In genomic region chrX:148443216-148443615, GRCh38 we compare ENCODE assay signal across 23 cellular contexts. TPM values are rescaled to one million over a fixed set of nuclear protein-coding genes. Genes with fewer than 3 reads are reported as not detected.
A peak's percentile ranks its signal among the peaks of the same experiment; 100 is the strongest.
DNase-seq lines count a peak whose midpoint lies in the region; ATAC-seq and TF ChIP-seq lines count a peak whose summit lies in the region.
"Had no signal": no experiment of that assay in that cellular context is flagged by ENCODE, and none has a peak within 500 bp of the region (broad histone marks: within the 10 kb centered on the region; RNA-seq: fewer than 3 reads in every experiment).

No MANE protein-coding gene starts in this region.

- H4K20me1 ChIP-seq in Karpas-422 (ENCODE audit: insufficient read depth, low read depth, low read length), result no peaks in the 10 kb centered on the region
- H4K20me1 ChIP-seq: BLaER1 had no signal

- no peak overlapping the region for H3K4me3 ChIP-seq in HEK293 (ENCODE audit: low read depth, low read length)
- H3K4me3 ChIP-seq in Karpas-422 (ENCODE audit: low read length), result no peak overlapping the region
- H3K4me3 ChIP-seq in left lung, result no peak overlapping the region
- no peak overlapping the region for H3K4me3 ChIP-seq in transverse colon
- H3K4me3 ChIP-seq: BLaER1 had no signal

- H3K9me3 ChIP-seq in HEK293 (ENCODE audit: control insufficient read depth, insufficient read depth, low read depth, low read length) (no peaks in the 10 kb centered on the region), Karpas-422 (ENCODE audit: low read length) (no peaks in the 10 kb centered on the region), left lung (no peaks in the 10 kb centered on the region), transverse colon (no peaks in the 10 kb centered on the region)
- H3K9me3 ChIP-seq: BE2C had no signal

- H3K27ac Mint-ChIP-seq in activated CD8-positive, alpha-beta T cell treated with anti-CD3 and anti-CD28 coated beads for 36 hours, result no peak overlapping the region
- H3K27ac Mint-ChIP-seq in activated CD8-positive, alpha-beta T cell treated with anti-CD3 and anti-CD28 coated beads, Interleukin-2, amount 10 ng/mL, durations not matched to agents 7 days and 5 days, result no peak overlapping the region
- H3K27ac Mint-ChIP-seq: CD14-positive monocyte; CD4-positive, CD25-positive, alpha-beta regulatory T cell had no signal

- no peak overlapping the region for H3K9ac ChIP-seq in Karpas-422 (ENCODE audit: low read length)
- H3K9ac ChIP-seq: BLaER1 had no signal

- H3K4me2 ChIP-seq in Karpas-422 (ENCODE audit: low read depth, low read length, poor library complexity, severe bottlenecking), result no peak overlapping the region
- H3K4me2 ChIP-seq: BLaER1 had no signal

- TF ChIP-seq CTCF in activated CD8-positive, alpha-beta T cell treated with anti-CD3 and anti-CD28 coated beads for 36 hours (IDR thresholded peaks at IDR 0.05), result no peak
- TF ChIP-seq CTCF in HEK293 (tag by site-specific recombination; IDR thresholded peaks at IDR 0.05) (no peak), left lung (IDR thresholded peaks at IDR 0.05) (no peak), transverse colon (IDR thresholded peaks at IDR 0.05) (no peak)

- H3K36me3 Mint-ChIP-seq in activated CD8-positive, alpha-beta T cell treated with anti-CD3 and anti-CD28 coated beads for 36 hours (ENCODE audit: low read depth), result no peaks in the 10 kb centered on the region
- no peaks in the 10 kb centered on the region for H3K36me3 Mint-ChIP-seq in activated CD8-positive, alpha-beta T cell treated with anti-CD3 and anti-CD28 coated beads, Interleukin-2, amount 10 ng/mL, durations not matched to agents 7 days and 5 days (ENCODE audit: low read depth)
- H3K36me3 Mint-ChIP-seq: CD14-positive monocyte; CD4-positive, alpha-beta memory T cell; CD4-positive, CD25-positive, alpha-beta regulatory T cell; CD8-positive, alpha-beta memory T cell had no signal

- TF ChIP-seq EP300 in transverse colon (IDR thresholded peaks at IDR 0.05; ENCODE audit: low read depth), result no peak

- ATAC-seq in activated CD8-positive, alpha-beta T cell treated with anti-CD3 and anti-CD28 coated beads for 36 hours, result no peak
- no peak for ATAC-seq in activated CD8-positive, alpha-beta T cell treated with anti-CD3 and anti-CD28 coated beads, Interleukin-2, amount 10 ng/mL, durations not matched to agents 7 days and 5 days
- no peak for ATAC-seq in left lung

- WGBS in transverse colon (ENCODE audit: low coverage in 1 of 2), 2 donors, result 70% methylated on average over 3 of the region's 3 CpGs; no CpG with 5 or more reads in 1 of the 2 donors

- H3K4me1 ChIP-seq in HEK293 (ENCODE audit: control insufficient read depth, insufficient read depth, low read length) (no peaks in the 10 kb centered on the region), Karpas-422 (ENCODE audit: low read length) (peaks cover 26% of the 10 kb centered on the region), left lung (no peaks in the 10 kb centered on the region), transverse colon (no peaks in the 10 kb centered on the region)
- H3K4me1 ChIP-seq: BE2C had no signal

- intact Hi-C loops in activated CD8-positive, alpha-beta T cell treated with anti-CD3 and anti-CD28 coated beads for 36 hours (cut with micrococcal nuclease), result no loop called here
- intact Hi-C loops in left lung (cut with DNase I), result no loop called here
- intact Hi-C loops in transverse colon (cut with DNase I; ENCODE audit: low total_unique reads), result no loop called here

- TF ChIP-seq POLR2A in transverse colon (IDR thresholded peaks at IDR 0.05), result no peak

- 0 out of 2 replicates have a peak overlapping the region, but pooled peaks have one; percentile 22 for H2AFZ ChIP-seq in Karpas-422 (ENCODE audit: low read length)

- H3K9me3 Mint-ChIP-seq in activated CD8-positive, alpha-beta T cell treated with anti-CD3 and anti-CD28 coated beads for 36 hours, result no peaks in the 10 kb centered on the region
- H3K9me3 Mint-ChIP-seq in activated CD8-positive, alpha-beta T cell treated with anti-CD3 and anti-CD28 coated beads, Interleukin-2, amount 10 ng/mL, durations not matched to agents 7 days and 5 days (ENCODE audit: insufficient read depth), result no peaks in the 10 kb centered on the region
- H3K9me3 Mint-ChIP-seq: CD14-positive monocyte; CD8-positive, alpha-beta memory T cell had no signal

- H3K79me2 ChIP-seq in Karpas-422 (ENCODE audit: low read length), result no peaks in the 10 kb centered on the region

- H3K27me3 ChIP-seq in Karpas-422 (ENCODE audit: low read length), result no peaks in the 10 kb centered on the region
- no peaks in the 10 kb centered on the region for H3K27me3 ChIP-seq in left lung
- H3K27me3 ChIP-seq in transverse colon, result no peaks in the 10 kb centered on the region
- H3K27me3 ChIP-seq: BE2C, BLaER1 had no signal

- H3K4me1 Mint-ChIP-seq in activated CD8-positive, alpha-beta T cell treated with anti-CD3 and anti-CD28 coated beads for 36 hours (ENCODE audit: low read depth), result peaks cover 2% of the 10 kb centered on the region
- H3K4me1 Mint-ChIP-seq in activated CD8-positive, alpha-beta T cell treated with anti-CD3 and anti-CD28 coated beads, Interleukin-2, amount 10 ng/mL, durations not matched to agents 7 days and 5 days (ENCODE audit: low read depth), result peaks cover 7% of the 10 kb centered on the region
- H3K4me1 Mint-ChIP-seq: CD14-positive monocyte had no signal

- H3K27ac ChIP-seq in HEK293 (ENCODE audit: extremely low read depth, low read depth, low read length), result no peak overlapping the region
- no peak overlapping the region for H3K27ac ChIP-seq in Karpas-422 (ENCODE audit: low read length)
- H3K27ac ChIP-seq in left lung, result no peak overlapping the region
- no peak overlapping the region for H3K27ac ChIP-seq in transverse colon
- H3K27ac ChIP-seq: BLaER1 had no signal

- POLR2A ChIA-PET in activated CD8-positive, alpha-beta T cell treated with anti-CD3 and anti-CD28 coated beads for 36 hours (lab: Charles Lee), result interaction anchor here (0.5 kb wide), 1 partner anchor 9 kb away, joined by 3 read pairs; no protein-coding TSS in a partner anchor
- POLR2A ChIA-PET in activated CD8-positive, alpha-beta T cell treated with anti-CD3 and anti-CD28 coated beads, Interleukin-2, amount 10 ng/mL, durations not matched to agents 7 days and 5 days (lab: Charles Lee), result no interaction called here
- POLR2A ChIA-PET in HEK293 (lab: Yijun Ruan, JAX), result no interaction called here

- no peaks in the 10 kb centered on the region for H3K27me3 Mint-ChIP-seq in activated CD8-positive, alpha-beta T cell treated with anti-CD3 and anti-CD28 coated beads for 36 hours
- H3K27me3 Mint-ChIP-seq in activated CD8-positive, alpha-beta T cell treated with anti-CD3 and anti-CD28 coated beads, Interleukin-2, amount 10 ng/mL, durations not matched to agents 7 days and 5 days (ENCODE audit: low read depth), result no peaks in the 10 kb centered on the region
- H3K27me3 Mint-ChIP-seq: CD4-positive, alpha-beta memory T cell; CD4-positive, CD25-positive, alpha-beta regulatory T cell; CD8-positive, alpha-beta memory T cell had no signal

- H3K36me3 ChIP-seq in HEK293 (ENCODE audit: control insufficient read depth in 2 of 2, insufficient read depth in 1 of 2, low read length in 2 of 2), result no peaks in the 10 kb centered on the region
- no peaks in the 10 kb centered on the region for H3K36me3 ChIP-seq in Karpas-422 (ENCODE audit: insufficient read depth, low read length)
- H3K36me3 ChIP-seq in left lung, result no peaks in the 10 kb centered on the region
- H3K36me3 ChIP-seq in transverse colon, result no peaks in the 10 kb centered on the region
- H3K36me3 ChIP-seq: BE2C, BLaER1 had no signal

- peak; percentile 1 for DNase-seq in activated CD8-positive, alpha-beta T cell treated with anti-CD3 and anti-CD28 coated beads for 36 hours
- no peak for DNase-seq in activated CD8-positive, alpha-beta T cell treated with anti-CD3 and anti-CD28 coated beads, Interleukin-2, amount 10 ng/mL, durations not matched to agents 7 days and 5 days
- DNase-seq in Karpas-422 (no peak), left lung (no peak), transverse colon (no peak)
- no peak for DNase-seq in activated effector memory CD4-positive, alpha-beta T cell treated with Interleukin-2 at 50 U/mL for 16 hours
- DNase-seq: 8988T; ACHN; BE2C; C1 segment of cervical spinal cord; CD4-positive, alpha-beta memory T cell; CD4-positive, CD25-positive, alpha-beta regulatory T cell; CD8-positive, alpha-beta memory T cell; COR-L47; DMS 273 treated with DMSO at 0.1 percent for 48 hours; DMS153; DMS53; DMS79; GF-D8 had no signal

- in situ Hi-C loops in transverse colon (cut with MboI; ENCODE audit: low pct_ligation_motif_present in 1 of 4, low pct_unique_long_range_greater_than_20kb in 1 of 4, low sequenced_read_pairs in 3 of 4), result no loop called here

- no peak overlapping the region for H3K4me3 Mint-ChIP-seq in activated CD8-positive, alpha-beta T cell treated with anti-CD3 and anti-CD28 coated beads for 36 hours
- H3K4me3 Mint-ChIP-seq in activated CD8-positive, alpha-beta T cell treated with anti-CD3 and anti-CD28 coated beads, Interleukin-2, amount 10 ng/mL, durations not matched to agents 7 days and 5 days, result no peak overlapping the region
- H3K4me3 Mint-ChIP-seq: CD14-positive monocyte; CD8-positive, alpha-beta memory T cell had no signal

- H3K9me2 ChIP-seq in Karpas-422 (replicated peaks; ENCODE audit: insufficient read depth, low read length), result no peaks in the 10 kb centered on the region

- CTCF ChIA-PET in activated CD8-positive, alpha-beta T cell treated with anti-CD3 and anti-CD28 coated beads for 36 hours (lab: Charles Lee), result no interaction called here
- CTCF ChIA-PET in activated CD8-positive, alpha-beta T cell treated with anti-CD3 and anti-CD28 coated beads, Interleukin-2, amount 10 ng/mL, durations not matched to agents 7 days and 5 days (lab: Charles Lee), result no interaction called here
- CTCF ChIA-PET in HEK293 (lab: Yijun Ruan, JAX), result no interaction called here

TF ChIP-seq in HEK293, 187 proteins besides CTCF, POLR2A, EP300 and RAD21:
- no peak for TF ChIP-seq ZNF223 (tag by site-specific recombination; IDR thresholded peaks at IDR 0.05)
- TF ChIP-seq ZNF510 (tag by site-specific recombination; IDR thresholded peaks at IDR 0.05; ENCODE audit: insufficient replicate concordance), result peak; percentile 54

RNA-seq across cellular contexts. Expression of gene AFF2, which starts 57.2 kb away (rescaled TPM):
- total RNA-seq in activated CD8-positive, alpha-beta T cell treated with anti-CD3 and anti-CD28 coated beads for 36 hours, result 1 to 10 TPM; 1.3 to 1.7 TPM
- total RNA-seq in activated CD8-positive, alpha-beta T cell treated with anti-CD3 and anti-CD28 coated beads, Interleukin-2, amount 10 ng/mL, durations not matched to agents 7 days and 5 days, result under 1 TPM; 0.13 to 0.40 TPM
- 80.7 and 231 TPM in 2 replicates for total RNA-seq in Karpas-422 (2014; rRNA removed; shearing (Covaris generic); ENCODE audit: low replicate concordance)
- total RNA-seq in left lung (10 to 100 TPM in 1 of 2 donors, 1 to 10 TPM in 1; 6.0 to 10.2 TPM), transverse colon (under 1 TPM in 2 of 4 donors, not detected in 2; 0.27 to 0.32 TPM)
- total RNA-seq: A673 had no signal
